ENCODE assay signal across 1 cellular context in the genomic region with DNA sequence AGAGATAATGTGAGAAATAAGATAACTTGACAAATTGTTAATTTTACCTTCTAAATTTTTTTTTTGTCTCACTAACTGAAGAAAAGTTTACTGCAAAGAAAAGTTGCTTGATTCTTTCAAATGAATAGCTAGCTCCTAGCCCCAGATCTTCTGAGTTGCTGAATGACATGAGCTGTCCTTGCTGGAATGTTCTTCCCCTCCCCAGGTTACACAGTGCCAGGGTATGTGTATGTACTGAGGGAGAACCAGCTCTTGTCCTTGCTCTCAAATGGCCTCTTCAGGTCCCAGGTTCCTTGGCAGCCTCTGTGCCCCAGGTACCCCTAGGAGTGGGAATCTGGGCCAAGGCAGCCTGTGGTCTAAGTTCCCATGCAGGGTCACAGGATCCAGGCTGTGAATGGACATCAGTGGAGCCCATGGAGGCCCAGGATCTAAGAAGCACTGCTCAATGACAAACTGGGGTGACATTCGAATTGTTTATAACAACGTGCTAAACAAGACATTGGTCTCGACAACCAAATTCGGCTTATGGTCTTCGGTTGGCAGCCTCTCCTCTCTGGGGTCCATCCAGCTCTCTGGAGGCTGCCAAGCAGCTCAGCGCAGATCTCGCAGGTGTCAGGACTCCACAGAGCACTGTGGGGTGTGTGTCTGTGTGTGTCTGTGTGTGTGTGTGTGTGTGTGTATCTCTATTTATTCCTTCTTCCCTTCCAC.
TF ChIP-seq lines count a peak whose summit lies in the region.

No MANE protein-coding gene starts in this region.

TF ChIP-seq in WTC11, 78 proteins besides CTCF, POLR2A, EP300 and RAD21:
- TF ChIP-seq FOXK1 (CRISPR knock-in tag; IDR thresholded peaks at IDR 0.05) (no peak), NR3C1 (CRISPR knock-in tag; conservative IDR thresholded peaks at IDR 0.05; ENCODE audit: low read depth) (no peak), HMGA2 (CRISPR knock-in tag; IDR thresholded peaks at IDR 0.05) (no peak), FOXP1 (CRISPR knock-in tag; IDR thresholded peaks at IDR 0.05; ENCODE audit: borderline replicate concordance) (no peak), ETV6 (CRISPR knock-in tag; IDR thresholded peaks at IDR 0.05) (no peak), GABPB1 (CRISPR knock-in tag; IDR thresholded peaks at IDR 0.05) (no peak)
- TF ChIP-seq, protein P1, sequence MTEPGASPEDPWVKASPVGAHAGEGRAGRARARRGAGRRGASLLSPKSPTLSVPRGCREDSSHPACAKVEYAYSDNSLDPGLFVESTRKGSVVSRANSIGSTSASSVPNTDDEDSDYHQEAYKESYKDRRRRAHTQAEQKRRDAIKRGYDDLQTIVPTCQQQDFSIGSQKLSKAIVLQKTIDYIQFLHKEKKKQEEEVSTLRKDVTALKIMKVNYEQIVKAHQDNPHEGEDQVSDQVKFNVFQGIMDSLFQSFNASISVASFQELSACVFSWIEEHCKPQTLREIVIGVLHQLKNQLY (CRISPR knock-in tag; IDR thresholded peaks at IDR 0.05) = no peak
- TF ChIP-seq, protein P2, sequence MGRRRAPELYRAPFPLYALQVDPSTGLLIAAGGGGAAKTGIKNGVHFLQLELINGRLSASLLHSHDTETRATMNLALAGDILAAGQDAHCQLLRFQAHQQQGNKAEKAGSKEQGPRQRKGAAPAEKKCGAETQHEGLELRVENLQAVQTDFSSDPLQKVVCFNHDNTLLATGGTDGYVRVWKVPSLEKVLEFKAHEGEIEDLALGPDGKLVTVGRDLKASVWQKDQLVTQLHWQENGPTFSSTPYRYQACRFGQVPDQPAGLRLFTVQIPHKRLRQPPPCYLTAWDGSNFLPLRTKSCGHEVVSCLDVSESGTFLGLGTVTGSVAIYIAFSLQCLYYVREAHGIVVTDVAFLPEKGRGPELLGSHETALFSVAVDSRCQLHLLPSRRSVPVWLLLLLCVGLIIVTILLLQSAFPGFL (CRISPR knock-in tag; IDR thresholded peaks at IDR 0.05; ENCODE audit: borderline replicate concordance) = no peak
- TF ChIP-seq, protein P3, sequence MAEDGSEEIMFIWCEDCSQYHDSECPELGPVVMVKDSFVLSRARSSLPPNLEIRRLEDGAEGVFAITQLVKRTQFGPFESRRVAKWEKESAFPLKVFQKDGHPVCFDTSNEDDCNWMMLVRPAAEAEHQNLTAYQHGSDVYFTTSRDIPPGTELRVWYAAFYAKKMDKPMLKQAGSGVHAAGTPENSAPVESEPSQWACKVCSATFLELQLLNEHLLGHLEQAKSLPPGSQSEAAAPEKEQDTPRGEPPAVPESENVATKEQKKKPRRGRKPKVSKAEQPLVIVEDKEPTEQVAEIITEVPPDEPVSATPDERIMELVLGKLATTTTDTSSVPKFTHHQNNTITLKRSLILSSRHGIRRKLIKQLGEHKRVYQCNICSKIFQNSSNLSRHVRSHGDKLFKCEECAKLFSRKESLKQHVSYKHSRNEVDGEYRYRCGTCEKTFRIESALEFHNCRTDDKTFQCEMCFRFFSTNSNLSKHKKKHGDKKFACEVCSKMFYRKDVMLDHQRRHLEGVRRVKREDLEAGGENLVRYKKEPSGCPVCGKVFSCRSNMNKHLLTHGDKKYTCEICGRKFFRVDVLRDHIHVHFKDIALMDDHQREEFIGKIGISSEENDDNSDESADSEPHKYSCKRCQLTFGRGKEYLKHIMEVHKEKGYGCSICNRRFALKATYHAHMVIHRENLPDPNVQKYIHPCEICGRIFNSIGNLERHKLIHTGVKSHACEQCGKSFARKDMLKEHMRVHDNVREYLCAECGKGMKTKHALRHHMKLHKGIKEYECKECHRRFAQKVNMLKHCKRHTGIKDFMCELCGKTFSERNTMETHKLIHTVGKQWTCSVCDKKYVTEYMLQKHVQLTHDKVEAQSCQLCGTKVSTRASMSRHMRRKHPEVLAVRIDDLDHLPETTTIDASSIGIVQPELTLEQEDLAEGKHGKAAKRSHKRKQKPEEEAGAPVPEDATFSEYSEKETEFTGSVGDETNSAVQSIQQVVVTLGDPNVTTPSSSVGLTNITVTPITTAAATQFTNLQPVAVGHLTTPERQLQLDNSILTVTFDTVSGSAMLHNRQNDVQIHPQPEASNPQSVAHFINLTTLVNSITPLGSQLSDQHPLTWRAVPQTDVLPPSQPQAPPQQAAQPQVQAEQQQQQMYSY (CRISPR knock-in tag; IDR thresholded peaks at IDR 0.05) = no peak
- TF ChIP-seq, protein P4, sequence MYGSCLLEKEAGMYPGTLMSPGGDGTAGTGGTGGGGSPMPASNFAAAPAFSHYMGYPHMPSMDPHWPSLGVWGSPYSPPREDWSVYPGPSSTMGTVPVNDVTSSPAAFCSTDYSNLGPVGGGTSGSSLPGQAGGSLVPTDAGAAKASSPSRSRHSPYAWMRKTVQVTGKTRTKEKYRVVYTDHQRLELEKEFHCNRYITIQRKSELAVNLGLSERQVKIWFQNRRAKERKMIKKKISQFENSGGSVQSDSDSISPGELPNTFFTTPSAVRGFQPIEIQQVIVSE (CRISPR knock-in tag; IDR thresholded peaks at IDR 0.05; ENCODE audit: borderline replicate concordance) = no peak
- TF ChIP-seq, protein P5, sequence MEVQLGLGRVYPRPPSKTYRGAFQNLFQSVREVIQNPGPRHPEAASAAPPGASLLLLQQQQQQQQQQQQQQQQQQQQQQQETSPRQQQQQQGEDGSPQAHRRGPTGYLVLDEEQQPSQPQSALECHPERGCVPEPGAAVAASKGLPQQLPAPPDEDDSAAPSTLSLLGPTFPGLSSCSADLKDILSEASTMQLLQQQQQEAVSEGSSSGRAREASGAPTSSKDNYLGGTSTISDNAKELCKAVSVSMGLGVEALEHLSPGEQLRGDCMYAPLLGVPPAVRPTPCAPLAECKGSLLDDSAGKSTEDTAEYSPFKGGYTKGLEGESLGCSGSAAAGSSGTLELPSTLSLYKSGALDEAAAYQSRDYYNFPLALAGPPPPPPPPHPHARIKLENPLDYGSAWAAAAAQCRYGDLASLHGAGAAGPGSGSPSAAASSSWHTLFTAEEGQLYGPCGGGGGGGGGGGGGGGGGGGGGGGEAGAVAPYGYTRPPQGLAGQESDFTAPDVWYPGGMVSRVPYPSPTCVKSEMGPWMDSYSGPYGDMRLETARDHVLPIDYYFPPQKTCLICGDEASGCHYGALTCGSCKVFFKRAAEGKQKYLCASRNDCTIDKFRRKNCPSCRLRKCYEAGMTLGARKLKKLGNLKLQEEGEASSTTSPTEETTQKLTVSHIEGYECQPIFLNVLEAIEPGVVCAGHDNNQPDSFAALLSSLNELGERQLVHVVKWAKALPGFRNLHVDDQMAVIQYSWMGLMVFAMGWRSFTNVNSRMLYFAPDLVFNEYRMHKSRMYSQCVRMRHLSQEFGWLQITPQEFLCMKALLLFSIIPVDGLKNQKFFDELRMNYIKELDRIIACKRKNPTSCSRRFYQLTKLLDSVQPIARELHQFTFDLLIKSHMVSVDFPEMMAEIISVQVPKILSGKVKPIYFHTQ (CRISPR knock-in tag; IDR thresholded peaks at IDR 0.05) = no peak
